26 cellular contexts compared by ENCODE assay signal in the genomic region with DNA sequence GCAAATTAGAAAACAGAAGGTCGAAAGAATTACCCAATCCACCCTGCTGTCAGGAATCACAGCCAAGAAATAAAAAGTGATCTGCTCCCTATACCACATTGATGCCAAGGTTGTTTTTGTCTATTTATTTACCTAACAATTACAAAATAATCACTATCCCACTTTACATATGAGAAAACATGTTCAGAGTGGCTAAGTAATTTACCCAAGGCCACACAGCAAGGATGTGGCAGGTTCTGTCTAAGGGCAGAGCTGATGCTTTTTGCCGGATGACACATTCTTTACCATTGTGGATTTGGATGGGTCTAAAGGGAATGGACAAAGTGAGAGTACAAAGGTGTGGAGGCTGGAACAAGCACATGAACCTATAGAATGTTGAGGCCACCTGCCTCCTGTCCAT.
DNase-seq lines count a peak whose midpoint lies in the region; ATAC-seq, FAIRE-seq and TF ChIP-seq lines count a peak whose summit lies in the region.
"Had no signal": no experiment of that assay in that cellular context is flagged by ENCODE, and none has a peak within 500 bp of the region (broad histone marks: within the 10 kb centered on the region; RNA-seq: fewer than 3 reads in every experiment).

No MANE protein-coding gene starts in this region.

- no peak overlapping the region for H3K27ac ChIP-seq in HEK293 (ENCODE audit: extremely low read depth, low read depth, low read length)
- no peak overlapping the region for H3K27ac ChIP-seq in K562 (ENCODE audit: extremely low read depth, low read depth, low read length)
- H3K27ac ChIP-seq in coronary artery: no peak overlapping the region
- H3K27ac ChIP-seq in endodermal cell (ENCODE audit: low read depth, low read length): no peak overlapping the region
- no peak overlapping the region for H3K27ac ChIP-seq in Peyer's patch
- no peak overlapping the region for H3K27ac ChIP-seq in gastroesophageal sphincter
- H3K27ac ChIP-seq in upper lobe of left lung: peak overlapping the region in 1 of 4 donors; percentile 69
- H3K27ac ChIP-seq: 22Rv1, A549, C4-2B had no signal

- H3K4me3 ChIP-seq in HEK293 (ENCODE audit: low read depth, low read length) (no peak overlapping the region), K562 (no peak overlapping the region), coronary artery (no peak overlapping the region), endodermal cell (ENCODE audit: low read length) (no peak overlapping the region), Peyer's patch (no peak overlapping the region), HAP-1 (no peak overlapping the region), gastroesophageal sphincter (no peak overlapping the region), upper lobe of left lung (no peak overlapping the region)
- H3K4me3 ChIP-seq: A549; BLaER1 treated with 17β-estradiol and CSF1 and Interleukin-3, amounts not matched to agents 10 nM and 100 nM; GM12878 had no signal

- TF ChIP-seq CTCF in HEK293 (tag by site-specific recombination; IDR thresholded peaks at IDR 0.05) (no peak), K562 (IDR thresholded peaks at IDR 0.05 in 2 of 3, conservative IDR thresholded peaks at IDR 0.05 in 1 of 3; ENCODE audit: insufficient read depth in 2 of 3, low read depth in 1 of 3, low read length in 3 of 3) (no peak), coronary artery (IDR thresholded peaks at IDR 0.05) (no peak), endodermal cell (conservative IDR thresholded peaks at IDR 0.05) (no peak), Peyer's patch (IDR thresholded peaks at IDR 0.05) (no peak), gastroesophageal sphincter (IDR thresholded peaks at IDR 0.05) (no peak), upper lobe of left lung (IDR thresholded peaks at IDR 0.05) (no peak)

- peaks cover 0 to 2% of the 10 kb centered on the region in 2 experiments; a peak in 1 of 5 replicates for H3K27me3 ChIP-seq in K562 (ENCODE audit: control insufficient read depth in 2 of 2, insufficient read depth in 2 of 2, low read length in 2 of 2)
- H3K27me3 ChIP-seq in endodermal cell (ENCODE audit: control insufficient read depth, insufficient read depth, low read length, poor library complexity, severe bottlenecking): peaks cover 9% of the 10 kb centered on the region
- H3K27me3 ChIP-seq in Peyer's patch: no peaks in the 10 kb centered on the region
- H3K27me3 ChIP-seq in HAP-1 (ENCODE audit: low read depth): peaks cover 4% of the 10 kb centered on the region; the same call in 1 of the 2 replicates
- no peaks in the 10 kb centered on the region for H3K27me3 ChIP-seq in gastroesophageal sphincter
- H3K27me3 ChIP-seq in upper lobe of left lung: no peaks in the 10 kb centered on the region
- H3K27me3 ChIP-seq: BLaER1 treated with 17β-estradiol and CSF1 and Interleukin-3, amounts not matched to agents 10 nM and 100 nM had no signal

- ATAC-seq in K562 (no peak), gastroesophageal sphincter (no peak), upper lobe of left lung (ENCODE audit: low FRiP score in 2 of 2) (no peak)
- ATAC-seq: A549, GM12878 had no signal

- no peak overlapping the region for H3K4me3 Mint-ChIP-seq in endodermal cell
- H3K4me3 Mint-ChIP-seq: B cell; CD4-positive, alpha-beta T cell; CD8-positive, alpha-beta memory T cell had no signal

- H3K9me1 ChIP-seq in K562 (ENCODE audit: control insufficient read depth, insufficient read depth, low read length): peaks cover 3% of the 10 kb centered on the region

- POLR2A ChIA-PET in HEK293 (lab: Yijun Ruan, JAX): no interaction called here
- POLR2A ChIA-PET in K562 (lab: Yijun Ruan, JAX): no interaction called here

- no peak for TF ChIP-seq EP300 in K562 (IDR thresholded peaks at IDR 0.05; ENCODE audit: low read length)
- TF ChIP-seq EP300 in gastroesophageal sphincter (IDR thresholded peaks at IDR 0.05): no peak
- TF ChIP-seq EP300 in upper lobe of left lung (IDR thresholded peaks at IDR 0.05): no peak

- BruUV-seq in K562 (replicated peaks; lab: Mats Ljungman, UMichigan): no TSS peak

- in situ Hi-C loops in K562 (cut with MboI): no loop called here
- in situ Hi-C loops in HAP-1 (cut with MboI; ENCODE audit: low sequenced_read_pairs): no loop called here

- CTCF ChIA-PET in HEK293 (lab: Yijun Ruan, JAX) (no interaction called here), K562 (lab: Yijun Ruan, JAX; ENCODE audit: low intra/inter-chr PET ratio) (no interaction called here)

- DNase-seq in K562 (ENCODE audit: extremely low read depth in 1 of 4, low spot score in 3 of 4): no peak
- peak; percentile 7 for DNase-seq in coronary artery (ENCODE audit: low spot score)
- DNase-seq in endodermal cell: peak; percentile 6
- DNase-seq in Peyer's patch: no peak
- no peak for DNase-seq in HAP-1 (ENCODE audit: low spot score in 2 of 2)
- DNase-seq in upper lobe of left lung: no peak
- DNase-seq: CD4-positive, alpha-beta T cell; CD8-positive, alpha-beta memory T cell; COR-L47; DMS 273 treated with DMSO at 0.1 percent for 48 hours; DMS153; DMS53; DMS79; DND-41; EL; GDM1 had no signal

- no peak overlapping the region for H2AFZ ChIP-seq in K562 (ENCODE audit: low read depth, low read length)

- H3K4me2 ChIP-seq in K562 (ENCODE audit: insufficient read depth, low read length): no peak overlapping the region
- H3K4me2 ChIP-seq: A549 had no signal

- H3K4me1 Mint-ChIP-seq in endodermal cell: peaks cover 3% of the 10 kb centered on the region
- H3K4me1 Mint-ChIP-seq: B cell; CD8-positive, alpha-beta memory T cell had no signal

- no peak for TF ChIP-seq POLR2A in K562 (conservative IDR thresholded peaks at IDR 0.05)
- no peak for TF ChIP-seq POLR2A in Peyer's patch (IDR thresholded peaks at IDR 0.05)
- no peak for TF ChIP-seq POLR2A in gastroesophageal sphincter (IDR thresholded peaks at IDR 0.05)
- no peak for TF ChIP-seq POLR2A in upper lobe of left lung (IDR thresholded peaks at IDR 0.05)

- H3K36me3 Mint-ChIP-seq in endodermal cell (ENCODE audit: low read depth): no peaks in the 10 kb centered on the region
- H3K36me3 Mint-ChIP-seq: CD8-positive, alpha-beta memory T cell had no signal

- no peak overlapping the region for H3K27ac Mint-ChIP-seq in endodermal cell
- H3K27ac Mint-ChIP-seq: B cell; CD4-positive, alpha-beta T cell; CD8-positive, alpha-beta memory T cell had no signal

- H3K27me3 Mint-ChIP-seq in endodermal cell (ENCODE audit: insufficient read depth): peaks cover 20% of the 10 kb centered on the region
- H3K27me3 Mint-ChIP-seq: B cell; CD4-positive, alpha-beta T cell; CD8-positive, alpha-beta memory T cell had no signal

- H3K79me2 ChIP-seq in K562 (ENCODE audit: control insufficient read depth, insufficient read depth, low read length): no peaks in the 10 kb centered on the region

- no peaks in the 10 kb centered on the region for H3K36me3 ChIP-seq in HEK293 (ENCODE audit: control insufficient read depth in 2 of 2, insufficient read depth in 1 of 2, low read length in 2 of 2)
- H3K36me3 ChIP-seq in K562 (ENCODE audit: control insufficient read depth, insufficient read depth, low read length): no peaks in the 10 kb centered on the region
- no peaks in the 10 kb centered on the region for H3K36me3 ChIP-seq in endodermal cell (ENCODE audit: control insufficient read depth, insufficient read depth, low read length)
- no peaks in the 10 kb centered on the region for H3K36me3 ChIP-seq in Peyer's patch
- H3K36me3 ChIP-seq in HAP-1 (replicated peaks): no peaks in the 10 kb centered on the region
- H3K36me3 ChIP-seq in gastroesophageal sphincter: no peaks in the 10 kb centered on the region
- no peaks in the 10 kb centered on the region for H3K36me3 ChIP-seq in upper lobe of left lung
- H3K36me3 ChIP-seq: BLaER1 treated with 17β-estradiol and CSF1 and Interleukin-3, amounts not matched to agents 10 nM and 100 nM had no signal

- no peak for TF ChIP-seq RAD21 in K562 (CRISPR knock-in tag; conservative IDR thresholded peaks at IDR 0.05 in 1 of 2, IDR thresholded peaks at IDR 0.05 in 1 of 2)

- intact Hi-C loops in K562 (cut with micrococcal nuclease): no loop called here

- H3K9me3 Mint-ChIP-seq in endodermal cell: no peaks in the 10 kb centered on the region
- H3K9me3 Mint-ChIP-seq: CD4-positive, alpha-beta T cell had no signal

- no peaks in the 10 kb centered on the region for H3K9me3 ChIP-seq in HEK293 (ENCODE audit: control insufficient read depth, insufficient read depth, low read depth, low read length)
- H3K9me3 ChIP-seq in K562 (replicated peaks; ENCODE audit: control insufficient read depth, insufficient read depth, low read depth, low read length): no peaks in the 10 kb centered on the region
- H3K9me3 ChIP-seq in endodermal cell (ENCODE audit: control insufficient read depth, low read length): no peaks in the 10 kb centered on the region
- H3K9me3 ChIP-seq in Peyer's patch: no peaks in the 10 kb centered on the region
- no peaks in the 10 kb centered on the region for H3K9me3 ChIP-seq in HAP-1
- no peaks in the 10 kb centered on the region for H3K9me3 ChIP-seq in gastroesophageal sphincter
- no peaks in the 10 kb centered on the region for H3K9me3 ChIP-seq in upper lobe of left lung
- H3K9me3 ChIP-seq: A549; BLaER1 treated with 17β-estradiol and CSF1 and Interleukin-3, amounts not matched to agents 10 nM and 100 nM had no signal

- H3K4me1 ChIP-seq in HEK293 (ENCODE audit: control insufficient read depth, insufficient read depth, low read length): no peaks in the 10 kb centered on the region
- H3K4me1 ChIP-seq in K562 (replicated peaks in 1 of 2; ENCODE audit: control insufficient read depth in 2 of 2, insufficient read depth in 2 of 2, low read length in 2 of 2): peaks cover 7 to 9% of the 10 kb centered on the region in 2 experiments; a peak in 4 of 5 replicates
- no peaks in the 10 kb centered on the region for H3K4me1 ChIP-seq in endodermal cell (ENCODE audit: control insufficient read depth, insufficient read depth, low read length)
- no peaks in the 10 kb centered on the region for H3K4me1 ChIP-seq in Peyer's patch
- H3K4me1 ChIP-seq in HAP-1: no peaks in the 10 kb centered on the region
- no peaks in the 10 kb centered on the region for H3K4me1 ChIP-seq in gastroesophageal sphincter
- no peaks in the 10 kb centered on the region for H3K4me1 ChIP-seq in upper lobe of left lung
- H3K4me1 ChIP-seq: A549 had no signal

- 4% methylated on average over 2 of the region's 2 CpGs for WGBS in K562 (ENCODE audit: insufficient coverage, low coverage, missing lambda C conversion rate)
- WGBS in endodermal cell (ENCODE audit: insufficient coverage in 1 of 2, insufficient read length in 1 of 2), 2 experiments: 93 to 100% methylated on average over 1 to 2 of the region's 2 CpGs
- WGBS in gastroesophageal sphincter (ENCODE audit: low coverage in 1 of 2), 2 donors: 95 to 100% methylated on average over 2 of the region's 2 CpGs
- 83 to 86% methylated on average over 2 of the region's 2 CpGs for WGBS in upper lobe of left lung, 2 donors

- FAIRE-seq in K562 (lab: Jason Lieb, UNC): no peak
- FAIRE-seq: A549, GM12878, GM12892, GM18507 had no signal

- no peak overlapping the region for H3K9ac ChIP-seq in K562 (ENCODE audit: insufficient read depth in 1 of 2, low read depth in 2 of 2, low read length in 2 of 2)
- no peak overlapping the region for H3K9ac ChIP-seq in endodermal cell (ENCODE audit: extremely low read depth, low read length, poor library complexity, severe bottlenecking)
- H3K9ac ChIP-seq: BLaER1 treated with 17β-estradiol and CSF1 and Interleukin-3, amounts not matched to agents 10 nM and 100 nM had no signal

- no peaks in the 10 kb centered on the region for H4K20me1 ChIP-seq in K562 (replicated peaks; ENCODE audit: control insufficient read depth, insufficient read depth, low read length)
- H4K20me1 ChIP-seq: BLaER1 treated with 17β-estradiol and CSF1 and Interleukin-3, amounts not matched to agents 10 nM and 100 nM had no signal

Comparison
In these comparisons a context has a peak if more than half of its experiments do, and no peak if none do; other contexts are left out.
1. DNase-seq: peak in coronary artery (single experiment) and endodermal cell (single experiment); none in K562 (0 of 4), Peyer's patch (0 of 3), HAP-1 (0 of 2) and upper lobe of left lung (0 of 2).